In genomic region chr19:13731147-13731964, GRCh38 we compare ENCODE assay signal across 8 cellular contexts. TPM values are rescaled to one million over a fixed set of nuclear protein-coding genes. Genes with fewer than 3 reads are reported as not detected.
DNase-seq lines count a peak whose midpoint lies in the region; ATAC-seq and TF ChIP-seq lines count a peak whose summit lies in the region.

No MANE protein-coding gene starts in this region.

- H3K4me2 ChIP-seq in OCI-LY1 (ENCODE audit: low read length), result peak overlapping the region; percentile 95

- H3K4me3 Mint-ChIP-seq in Calu3 (ENCODE audit: low read depth, unreplicated experiment), result peak overlapping the region; percentile 67

- H3K27ac ChIP-seq in OCI-LY1 (ENCODE audit: low read depth, low read length, poor library complexity, severe bottlenecking), result peak overlapping the region; percentile 34

- peak overlapping the region; percentile 79 for H3K4me3 ChIP-seq in OCI-LY1 (ENCODE audit: low read depth, low read length, poor library complexity, severe bottlenecking)

- H3K79me2 ChIP-seq in OCI-LY1 (ENCODE audit: insufficient read depth, low read length), result no peaks in the 10 kb centered on the region

- peak overlapping the region; percentile 90; the same call in 1 of the 2 replicates for H2AFZ ChIP-seq in OCI-LY1 (ENCODE audit: low read length)

- no peaks in the 10 kb centered on the region for H3K27me3 ChIP-seq in OCI-LY1 (ENCODE audit: insufficient read depth, low read length)

- TF ChIP-seq CTCF in Calu3 (IDR thresholded peaks at IDR 0.05; ENCODE audit: unreplicated experiment) (no peak), OCI-LY1 (IDR thresholded peaks at IDR 0.05; ENCODE audit: low read length) (no peak)

- BruUV-seq in Calu3 (replicated peaks; lab: Mats Ljungman, UMichigan), result TSS peak; percentile 97

- peaks cover 12% of the 10 kb centered on the region for H3K4me1 Mint-ChIP-seq in Calu3 (ENCODE audit: low read depth, unreplicated experiment)

- ATAC-seq in GM21447 (IDR thresholded peaks at IDR 0.05; ENCODE audit: unreplicated experiment), result peak; percentile 95

- H3K27ac Mint-ChIP-seq in Calu3 (ENCODE audit: unreplicated experiment), result peak overlapping the region; percentile 84

- peaks cover 16% of the 10 kb centered on the region for H3K36me3 Mint-ChIP-seq in Calu3 (ENCODE audit: insufficient read depth, unreplicated experiment)

- no peaks in the 10 kb centered on the region for H3F3A ChIP-seq in OCI-LY1 (ENCODE audit: insufficient read depth, low read length)

- no peaks in the 10 kb centered on the region for H3K9me3 ChIP-seq in OCI-LY1 (ENCODE audit: low read length)

- peaks cover 25% of the 10 kb centered on the region for H3K4me1 ChIP-seq in OCI-LY1 (ENCODE audit: insufficient read depth, low read length, severe bottlenecking)

- H3K9ac ChIP-seq in OCI-LY1 (ENCODE audit: low read length), result peak overlapping the region; percentile 89

- intact Hi-C loops in Calu3 (cut with micrococcal nuclease; ENCODE audit: unreplicated experiment), result no loop called here

- H3K9me2 ChIP-seq in OCI-LY1 (ENCODE audit: low read depth, low read length), result no peaks in the 10 kb centered on the region

- CTCF ChIA-PET in Calu3 (lab: Charles Lee), result interaction anchor here (0.7 to 1.5 kb wide), 4 partner anchors 10 to 427 kb away, joined by 3 to 6 read pairs (median 4); partner anchors contain the start of gene MRI1

- no peaks in the 10 kb centered on the region for H4K20me1 ChIP-seq in OCI-LY1 (ENCODE audit: insufficient read depth, low read length)

- H3K27me3 Mint-ChIP-seq in Calu3 (ENCODE audit: unreplicated experiment), result no peaks in the 10 kb centered on the region

- no peaks in the 10 kb centered on the region for H3K9me3 Mint-ChIP-seq in Calu3 (ENCODE audit: low read depth, unreplicated experiment)

- DNase-seq in Calu3, result peak; percentile 94
- DNase-seq in HuH-7 (ENCODE audit: low spot score), result peak; percentile 88
- peak; percentile 89 for DNase-seq in activated T-cell treated with anti-CD3 and anti-CD28 coated beads for 24 hours (ENCODE audit: low read depth)
- DNase-seq in epidermal melanocyte (ENCODE audit: insufficient read length, low spot score), result peak; percentile 96
- DNase-seq in midbrain (lab: John Stamatoyannopoulos, UW), result peak; percentile 98
- DNase-seq in stimulated activated CD8-positive, alpha-beta memory T cell treated with anti-CD3 and anti-CD28 coated beads, Interleukin-15, amount 100 ng/mL, for 48 hours (ENCODE audit: low read depth in 2 of 2), result peak; percentile 89 to 94

- H3K36me3 ChIP-seq in OCI-LY1 (ENCODE audit: insufficient read depth, low read length), result no peaks in the 10 kb centered on the region

RNA-seq across cellular contexts. Expression of gene MRI1, which starts 33.0 kb away (rescaled TPM):
- 30.2 and 32.6 TPM in 2 replicates for total RNA-seq in Calu3 (2022)

RNA-seq across cellular contexts. Expression of gene C19orf53, which starts 42.9 kb away (rescaled TPM):
- total RNA-seq in Calu3 (2022), result 59.4 and 66.4 TPM in 2 replicates

Comparison
In these comparisons a context has a peak if more than half of its experiments do, and no peak if none do; other contexts are left out.
1. Peak in every context shown above with its lines: DNase-seq, ATAC-seq, H3K4me3 ChIP-seq and H3K27ac ChIP-seq.